ENCODE assay signal across 1 cellular context in the genomic region with DNA sequence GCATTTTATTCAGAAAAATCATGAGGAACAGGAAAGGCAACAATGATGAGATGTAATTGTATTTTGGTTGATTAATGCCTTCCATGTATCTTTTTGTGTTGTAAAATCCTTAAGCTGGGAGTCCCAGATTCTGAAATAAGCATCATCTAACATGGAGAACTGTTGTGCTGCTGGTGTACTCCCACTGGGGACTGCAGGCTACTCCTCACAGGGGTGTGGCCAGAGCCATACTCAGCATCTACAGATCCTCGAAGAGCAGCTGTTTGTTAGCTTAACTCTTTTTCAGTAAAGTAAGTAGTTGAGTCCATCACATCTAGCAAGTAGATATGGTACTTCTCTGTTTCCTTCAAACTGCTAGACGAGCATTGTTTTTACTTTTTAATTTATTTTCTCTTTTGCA.
TF ChIP-seq lines count a peak whose summit lies in the region.

No MANE protein-coding gene starts in this region.

TF ChIP-seq in HCT116, 20 proteins besides CTCF, POLR2A, EP300 and RAD21 (continued from another document):
- TF ChIP-seq, protein P1, sequence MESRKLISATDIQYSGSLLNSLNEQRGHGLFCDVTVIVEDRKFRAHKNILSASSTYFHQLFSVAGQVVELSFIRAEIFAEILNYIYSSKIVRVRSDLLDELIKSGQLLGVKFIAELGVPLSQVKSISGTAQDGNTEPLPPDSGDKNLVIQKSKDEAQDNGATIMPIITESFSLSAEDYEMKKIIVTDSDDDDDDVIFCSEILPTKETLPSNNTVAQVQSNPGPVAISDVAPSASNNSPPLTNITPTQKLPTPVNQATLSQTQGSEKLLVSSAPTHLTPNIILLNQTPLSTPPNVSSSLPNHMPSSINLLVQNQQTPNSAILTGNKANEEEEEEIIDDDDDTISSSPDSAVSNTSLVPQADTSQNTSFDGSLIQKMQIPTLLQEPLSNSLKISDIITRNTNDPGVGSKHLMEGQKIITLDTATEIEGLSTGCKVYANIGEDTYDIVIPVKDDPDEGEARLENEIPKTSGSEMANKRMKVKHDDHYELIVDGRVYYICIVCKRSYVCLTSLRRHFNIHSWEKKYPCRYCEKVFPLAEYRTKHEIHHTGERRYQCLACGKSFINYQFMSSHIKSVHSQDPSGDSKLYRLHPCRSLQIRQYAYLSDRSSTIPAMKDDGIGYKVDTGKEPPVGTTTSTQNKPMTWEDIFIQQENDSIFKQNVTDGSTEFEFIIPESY (IDR thresholded peaks at IDR 0.05; ENCODE audit: extremely low read depth, insufficient replicate concordance, low read length), result no peak
- TF ChIP-seq EZH2phosphoT487 (IDR thresholded peaks at IDR 0.05; ENCODE audit: borderline replicate concordance) (no peak), CEBPB (IDR thresholded peaks at IDR 0.05; ENCODE audit: low read depth) (no peak)
TF ChIP-seq in HCT116: peak in this region for 0.
